ENCODE assay signal across 26 cellular contexts in the genomic region with DNA sequence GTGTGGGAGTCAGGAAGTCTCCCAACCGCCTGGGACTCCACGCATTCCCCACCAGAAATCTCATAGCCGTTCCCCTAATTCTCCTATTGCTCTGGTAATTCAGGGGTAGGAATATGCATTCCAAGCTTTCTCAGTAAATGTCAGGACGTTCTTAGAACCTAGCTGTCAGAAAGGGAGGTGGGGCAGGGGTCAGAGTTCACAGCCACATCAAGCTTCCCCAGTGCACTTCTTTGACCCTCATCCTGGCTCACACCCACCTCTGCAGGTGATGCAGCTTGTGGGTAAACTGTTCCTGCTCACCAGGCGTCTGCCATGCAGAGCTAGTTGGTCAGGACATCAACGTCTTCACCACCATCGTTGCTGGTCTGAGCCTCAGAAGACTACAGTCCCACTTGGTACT. TPM values are rescaled to one million over a fixed set of nuclear protein-coding genes. Genes with fewer than 3 reads are reported as not detected.
"Had no signal": no experiment of that assay in that cellular context is flagged by ENCODE, and none has a peak within 500 bp of the region (broad histone marks: within the 10 kb centered on the region; RNA-seq: fewer than 3 reads in every experiment).

No MANE protein-coding gene starts in this region.

- FAIRE-seq: HTR-8/SVneo had no signal

- H3K4me2 ChIP-seq: KMS-11, SK-N-SH had no signal

- DNase-seq: Kasumi-1, MM.1S, NCI-H1092 treated with DMSO at 0.1 percent for 48 hours, NCI-H1436, NCI-H187, NCI-H2029, NCI-H2081 treated with DMSO at 0.1 percent for 48 hours, NCI-H2171, NCI-H226, NCI-H446, NCI-H510A, NCI-H524 treated with DMSO at 0.1 percent for 48 hours, NCI-H69, NCI-H774, PC-3, SHP77, SK-N-SH, SW 1271 had no signal

- H3K27ac ChIP-seq: HL-60, KMS-11, RWPE1 had no signal

- H3K9ac ChIP-seq: KMS-11, SK-N-SH had no signal

- ATAC-seq: Panc1, PC-3 had no signal

- H3K9me3 ChIP-seq: SK-N-SH had no signal

RNA-seq across cellular contexts. Expression of a gene that starts 14.0 kb away (rescaled TPM):
- total RNA-seq: M059J, OCI-LY7, PC-3, SK-MEL-5 had no signal
- polyA plus RNA-seq: SK-N-SH had no signal

RNA-seq across cellular contexts. Expression of a gene that starts 18.1 kb away (rescaled TPM):
- total RNA-seq: OCI-LY7 had no signal

RNA-seq across cellular contexts. Expression of a gene that starts 26.2 kb away (rescaled TPM):
- total RNA-seq: M059J had no signal
- polyA plus RNA-seq: SK-N-SH had no signal
